Comparison of ENCODE assay signal across 8 cellular contexts in genomic region chr21:35616090-35616489, GRCh38.
DNase-seq lines count a peak whose midpoint lies in the region; ATAC-seq and TF ChIP-seq lines count a peak whose summit lies in the region.

No MANE protein-coding gene starts in this region.

- H3K4me3 Mint-ChIP-seq in activated T-helper 2 cell treated with anti-CD3 and anti-CD28 coated beads, Interferon-gamma antibody, Interleukin-2, Interleukin-4, amounts not matched to agents 10 μg/mL and 5 μg/mL and 100 μg/mL, durations not matched to agents 14 hours and 24 hours and 36 hours (ENCODE audit: low read depth), result no peak overlapping the region

- H3K9me3 ChIP-seq in OCI-LY7 (ENCODE audit: low read length) (no peaks in the 10 kb centered on the region), fibroblast of lung (ENCODE audit: control insufficient read depth, insufficient read depth, low read depth, low read length) (no peaks in the 10 kb centered on the region), spleen (no peaks in the 10 kb centered on the region)

- no peak overlapping the region for H3K9ac ChIP-seq in fibroblast of lung (ENCODE audit: insufficient read depth, low read length)

- no peak for TF ChIP-seq POLR2A in spleen (IDR thresholded peaks at IDR 0.05)

- H3K79me2 ChIP-seq in OCI-LY7 (ENCODE audit: insufficient read depth, low read depth, low read length), result no peaks in the 10 kb centered on the region
- no peaks in the 10 kb centered on the region for H3K79me2 ChIP-seq in fibroblast of lung (ENCODE audit: control insufficient read depth, insufficient read depth, low read length)

- H3K4me1 ChIP-seq in OCI-LY7 (ENCODE audit: insufficient read depth, low read length, poor library complexity, severe bottlenecking) (no peaks in the 10 kb centered on the region), fibroblast of lung (ENCODE audit: control insufficient read depth, extremely low read depth, insufficient read depth, low read length) (no peaks in the 10 kb centered on the region), spleen (peaks cover 0 to 9% (median 0%) of the 10 kb centered on the region in 6 donors)

- no peaks in the 10 kb centered on the region for H3K36me3 ChIP-seq in OCI-LY7 (ENCODE audit: insufficient read depth, low read length)
- H3K36me3 ChIP-seq in fibroblast of lung (ENCODE audit: control insufficient read depth, insufficient read depth, low read length), result no peaks in the 10 kb centered on the region
- no peaks in the 10 kb centered on the region for H3K36me3 ChIP-seq in spleen

- H3K9me3 Mint-ChIP-seq in activated T-helper 2 cell treated with anti-CD3 and anti-CD28 coated beads, Interferon-gamma antibody, Interleukin-2, Interleukin-4, amounts not matched to agents 10 μg/mL and 5 μg/mL and 100 μg/mL, durations not matched to agents 14 hours and 24 hours and 36 hours, result no peaks in the 10 kb centered on the region

- H4K20me1 ChIP-seq in OCI-LY7 (ENCODE audit: insufficient read depth, low read length) (no peaks in the 10 kb centered on the region), fibroblast of lung (ENCODE audit: control insufficient read depth, extremely low read depth, insufficient read depth, low read length) (no peaks in the 10 kb centered on the region)

- POLR2A ChIA-PET in OCI-LY7 (lab: Charles Lee), result interaction anchor here (0.6 to 1.4 kb wide), 4 partner anchors 9 to 33 kb away, joined by 3 read pairs; no protein-coding TSS in a partner anchor

- no peaks in the 10 kb centered on the region for H3K27me3 ChIP-seq in fibroblast of lung (ENCODE audit: control insufficient read depth, insufficient read depth, low read length)
- no peaks in the 10 kb centered on the region for H3K27me3 ChIP-seq in spleen (replicated peaks in 1 of 7)

- CTCF ChIA-PET in OCI-LY7 (lab: Charles Lee; ENCODE audit: unreplicated experiment), result no interaction called here

- ATAC-seq in GM21529 (IDR thresholded peaks at IDR 0.05; ENCODE audit: unreplicated experiment), result no peak

- DNase-seq in NCI-H1694 treated with DMSO at 0.1 percent for 48 hours (lab: John Stamatoyannopoulos, UW), result peak; percentile 22
- DNase-seq in NCI-H1694 (lab: John Stamatoyannopoulos, UW), result no peak
- peak; percentile 5 for DNase-seq in OCI-LY7 (ENCODE audit: low spot score)
- peak; percentile 52 to 87 for DNase-seq in fibroblast of lung (ENCODE audit: low read depth in 2 of 2)
- no peak for DNase-seq in spleen
- no peak for DNase-seq in SKM-1 treated with dmso at 0.1 percent for 144 hours (lab: John Stamatoyannopoulos, UW; ENCODE audit: unreplicated experiment)
- no peak for DNase-seq in activated T-helper 2 cell treated with anti-CD3 and anti-CD28 coated beads, Interferon-gamma antibody, Interleukin-2, Interleukin-4, amounts not matched to agents 10 μg/mL and 5 μg/mL and 100 μg/mL, durations not matched to agents 14 hours and 24 hours and 36 hours (ENCODE audit: low spot score)

- no peak overlapping the region for H3K27ac Mint-ChIP-seq in activated T-helper 2 cell treated with anti-CD3 and anti-CD28 coated beads, Interferon-gamma antibody, Interleukin-2, Interleukin-4, amounts not matched to agents 10 μg/mL and 5 μg/mL and 100 μg/mL, durations not matched to agents 14 hours and 24 hours and 36 hours

- 25 to 37% (median 28%) methylated on average over 4 of the region's 4 CpGs for WGBS in spleen, 5 donors

- peaks cover 19% of the 10 kb centered on the region for H3K27me3 Mint-ChIP-seq in activated T-helper 2 cell treated with anti-CD3 and anti-CD28 coated beads, Interferon-gamma antibody, Interleukin-2, Interleukin-4, amounts not matched to agents 10 μg/mL and 5 μg/mL and 100 μg/mL, durations not matched to agents 14 hours and 24 hours and 36 hours (ENCODE audit: low read depth)

- BruUV-seq in OCI-LY7 (replicated peaks; lab: Mats Ljungman, UMichigan), result no TSS peak

- H3K4me1 Mint-ChIP-seq in activated T-helper 2 cell treated with anti-CD3 and anti-CD28 coated beads, Interferon-gamma antibody, Interleukin-2, Interleukin-4, amounts not matched to agents 10 μg/mL and 5 μg/mL and 100 μg/mL, durations not matched to agents 14 hours and 24 hours and 36 hours (ENCODE audit: low read depth), result peaks cover 13% of the 10 kb centered on the region

- intact Hi-C loops in OCI-LY7 (cut with micrococcal nuclease; ENCODE audit: unreplicated experiment), result loop anchor here (10.0 kb wide), 1 partner anchor 871 kb away; no protein-coding TSS in a partner anchor
- intact Hi-C loops in spleen (cut with DNase I; ENCODE audit: low total_unique reads), result loop anchor here (10.0 kb wide), 1 partner anchor 871 kb away; no protein-coding TSS in a partner anchor
- intact Hi-C loops in activated T-helper 2 cell treated with anti-CD3 and anti-CD28 coated beads, Interferon-gamma antibody, Interleukin-2, Interleukin-4, amounts not matched to agents 10 μg/mL and 5 μg/mL and 100 μg/mL, durations not matched to agents 14 hours and 24 hours and 36 hours (cut with micrococcal nuclease), result loop anchor here (2.0 kb wide), 1 partner anchor 871 kb away; no protein-coding TSS in a partner anchor

- H3K4me3 ChIP-seq in OCI-LY7 (ENCODE audit: low read depth, low read length, poor library complexity, severe bottlenecking) (no peak overlapping the region), fibroblast of lung (replicated peaks in 1 of 4; ENCODE audit: control extremely low read depth in 1 of 4, insufficient read depth in 1 of 4, low read depth in 3 of 4, low read length in 4 of 4) (no peak overlapping the region), spleen (no peak overlapping the region)

- H2AFZ ChIP-seq in OCI-LY7 (ENCODE audit: low read length), result no peak overlapping the region
- no peak overlapping the region for H2AFZ ChIP-seq in fibroblast of lung (ENCODE audit: low read length)

- H3K27ac ChIP-seq in OCI-LY7 (ENCODE audit: low read depth, low read length, poor library complexity, severe bottlenecking) (no peak overlapping the region), fibroblast of lung (ENCODE audit: insufficient read depth, low read length) (no peak overlapping the region), spleen (no peak overlapping the region)

- no peaks in the 10 kb centered on the region for H3K36me3 Mint-ChIP-seq in activated T-helper 2 cell treated with anti-CD3 and anti-CD28 coated beads, Interferon-gamma antibody, Interleukin-2, Interleukin-4, amounts not matched to agents 10 μg/mL and 5 μg/mL and 100 μg/mL, durations not matched to agents 14 hours and 24 hours and 36 hours (ENCODE audit: low read depth)

- H3K4me2 ChIP-seq in OCI-LY7 (ENCODE audit: low read length) (no peak overlapping the region), fibroblast of lung (ENCODE audit: extremely low read depth, insufficient read depth, low read length) (no peak overlapping the region)

- TF ChIP-seq CTCF in OCI-LY7 (conservative IDR thresholded peaks at IDR 0.05; ENCODE audit: low read length) (peak; percentile 65), fibroblast of lung (conservative IDR thresholded peaks at IDR 0.05 in 1 of 2, IDR thresholded peaks at IDR 0.05 in 1 of 2; ENCODE audit: low read depth in 1 of 2, low read length in 2 of 2) (peak; percentile 39 to 59), spleen (IDR thresholded peaks at IDR 0.05 in 8 of 11, conservative IDR thresholded peaks at IDR 0.05 in 3 of 11) (peak in 9 of 11 experiments; percentile 22 to 57 (median 37))

- no peaks in the 10 kb centered on the region for H3K9me2 ChIP-seq in OCI-LY7 (ENCODE audit: insufficient read depth, low read length)

Comparison
In these comparisons a context has a peak if more than half of its experiments do, and no peak if none do; other contexts are left out.
1. DNase-seq: peak in NCI-H1694 treated with DMSO at 0.1 percent for 48 hours (single experiment), OCI-LY7 (single experiment) and fibroblast of lung (2 of 2); none in NCI-H1694 (single experiment), spleen (single experiment), SKM-1 treated with dmso at 0.1 percent for 144 hours (single experiment) and activated T-helper 2 cell treated with anti-CD3 and anti-CD28 coated beads, Interferon-gamma antibody, Interleukin-2, Interleukin-4, amounts not matched to agents 10 μg/mL and 5 μg/mL and 100 μg/mL, durations not matched to agents 14 hours and 24 hours and 36 hours (single experiment).
2. Peak in every context shown above with its lines, with median percentiles within 50 percentile points of each other: CTCF ChIP-seq.